Comparison of ENCODE assay signal across 3 cellular contexts in genomic region chr12:130298322-130298721, GRCh38. TPM values are rescaled to one million over a fixed set of nuclear protein-coding genes. Genes with fewer than 3 reads are reported as not detected.
"Had no signal": no experiment of that assay in that cellular context is flagged by ENCODE, and none has a peak within 500 bp of the region (broad histone marks: within the 10 kb centered on the region; RNA-seq: fewer than 3 reads in every experiment).

No MANE protein-coding gene starts in this region.

- DNase-seq: GDM1, GF-D8 had no signal

RNA-seq across cellular contexts. Expression of gene PIWIL1, which starts 39.4 kb away (rescaled TPM):
- total RNA-seq: GM12878 had no signal
